Comparison of ENCODE assay signal across 2 cellular contexts in the genomic region with DNA sequence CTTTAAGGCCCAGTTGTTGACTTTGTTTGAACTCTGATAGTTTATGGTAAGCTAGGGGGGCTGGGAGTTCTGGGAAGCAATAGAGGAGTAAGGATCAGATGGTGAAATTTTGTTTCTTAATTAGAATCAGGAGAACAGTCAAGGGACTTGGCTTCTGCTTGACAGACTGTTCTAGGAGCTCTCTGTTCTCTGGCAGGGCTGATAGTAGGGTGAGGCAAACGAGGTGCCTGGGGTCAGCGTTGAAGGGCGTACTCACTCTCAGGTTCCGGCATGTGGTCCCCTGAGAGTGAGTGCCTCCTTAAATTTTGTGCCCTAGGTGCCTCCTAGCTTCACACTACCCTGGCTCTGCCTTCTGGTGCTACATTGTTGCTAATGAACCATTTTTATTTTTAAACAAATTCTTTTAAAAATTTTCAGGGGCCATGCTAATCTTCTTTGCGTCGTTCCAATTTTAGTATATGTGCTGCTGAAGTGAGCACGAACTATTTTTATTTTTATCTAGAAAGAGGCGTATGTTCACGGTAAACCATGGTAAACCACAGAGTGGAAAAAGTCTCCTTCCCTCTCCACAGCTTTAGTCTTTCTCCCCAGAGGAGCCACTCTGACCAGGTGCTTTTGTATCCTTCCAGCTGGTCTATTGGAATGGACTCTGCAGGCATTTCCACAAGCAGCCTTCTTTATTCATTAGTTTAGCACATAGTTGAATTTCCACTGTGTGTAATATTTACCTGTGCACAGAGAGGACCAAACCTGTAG.
TF ChIP-seq lines count a peak whose summit lies in the region.

No MANE protein-coding gene starts in this region.

TF ChIP-seq in K562, 482 proteins besides CTCF, POLR2A, EP300 and RAD21 (continues in another document):
- no peak for TF ChIP-seq ASH1L (IDR thresholded peaks at IDR 0.05; ENCODE audit: borderline replicate concordance, low read depth, partially characterized antibody)
- no peak for TF ChIP-seq RB1 (IDR thresholded peaks at IDR 0.05; ENCODE audit: low read depth)
- TF ChIP-seq KLF16 (IDR thresholded peaks at IDR 0.05) = no peak
- TF ChIP-seq, protein P1, sequence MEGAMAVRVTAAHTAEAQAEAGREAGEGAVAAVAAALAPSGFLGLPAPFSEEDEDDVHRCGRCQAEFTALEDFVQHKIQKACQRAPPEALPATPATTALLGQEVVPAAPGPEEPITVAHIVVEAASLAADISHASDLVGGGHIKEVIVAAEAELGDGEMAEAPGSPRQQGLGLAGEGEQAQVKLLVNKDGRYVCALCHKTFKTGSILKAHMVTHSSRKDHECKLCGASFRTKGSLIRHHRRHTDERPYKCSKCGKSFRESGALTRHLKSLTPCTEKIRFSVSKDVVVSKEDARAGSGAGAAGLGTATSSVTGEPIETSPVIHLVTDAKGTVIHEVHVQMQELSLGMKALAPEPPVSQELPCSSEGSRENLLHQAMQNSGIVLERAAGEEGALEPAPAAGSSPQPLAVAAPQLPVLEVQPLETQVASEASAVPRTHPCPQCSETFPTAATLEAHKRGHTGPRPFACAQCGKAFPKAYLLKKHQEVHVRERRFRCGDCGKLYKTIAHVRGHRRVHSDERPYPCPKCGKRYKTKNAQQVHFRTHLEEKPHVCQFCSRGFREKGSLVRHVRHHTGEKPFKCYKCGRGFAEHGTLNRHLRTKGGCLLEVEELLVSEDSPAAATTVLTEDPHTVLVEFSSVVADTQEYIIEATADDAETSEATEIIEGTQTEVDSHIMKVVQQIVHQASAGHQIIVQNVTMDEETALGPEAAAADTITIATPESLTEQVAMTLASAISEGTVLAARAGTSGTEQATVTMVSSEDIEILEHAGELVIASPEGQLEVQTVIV (CRISPR knock-in tag; IDR thresholded peaks at IDR 0.05; ENCODE audit: borderline replicate concordance) = no peak
- TF ChIP-seq CHD4 (IDR thresholded peaks at IDR 0.05; ENCODE audit: insufficient read depth, insufficient replicate concordance, low read depth, low read length, poor library complexity, severe bottlenecking) = no peak
- TF ChIP-seq, protein P2, sequence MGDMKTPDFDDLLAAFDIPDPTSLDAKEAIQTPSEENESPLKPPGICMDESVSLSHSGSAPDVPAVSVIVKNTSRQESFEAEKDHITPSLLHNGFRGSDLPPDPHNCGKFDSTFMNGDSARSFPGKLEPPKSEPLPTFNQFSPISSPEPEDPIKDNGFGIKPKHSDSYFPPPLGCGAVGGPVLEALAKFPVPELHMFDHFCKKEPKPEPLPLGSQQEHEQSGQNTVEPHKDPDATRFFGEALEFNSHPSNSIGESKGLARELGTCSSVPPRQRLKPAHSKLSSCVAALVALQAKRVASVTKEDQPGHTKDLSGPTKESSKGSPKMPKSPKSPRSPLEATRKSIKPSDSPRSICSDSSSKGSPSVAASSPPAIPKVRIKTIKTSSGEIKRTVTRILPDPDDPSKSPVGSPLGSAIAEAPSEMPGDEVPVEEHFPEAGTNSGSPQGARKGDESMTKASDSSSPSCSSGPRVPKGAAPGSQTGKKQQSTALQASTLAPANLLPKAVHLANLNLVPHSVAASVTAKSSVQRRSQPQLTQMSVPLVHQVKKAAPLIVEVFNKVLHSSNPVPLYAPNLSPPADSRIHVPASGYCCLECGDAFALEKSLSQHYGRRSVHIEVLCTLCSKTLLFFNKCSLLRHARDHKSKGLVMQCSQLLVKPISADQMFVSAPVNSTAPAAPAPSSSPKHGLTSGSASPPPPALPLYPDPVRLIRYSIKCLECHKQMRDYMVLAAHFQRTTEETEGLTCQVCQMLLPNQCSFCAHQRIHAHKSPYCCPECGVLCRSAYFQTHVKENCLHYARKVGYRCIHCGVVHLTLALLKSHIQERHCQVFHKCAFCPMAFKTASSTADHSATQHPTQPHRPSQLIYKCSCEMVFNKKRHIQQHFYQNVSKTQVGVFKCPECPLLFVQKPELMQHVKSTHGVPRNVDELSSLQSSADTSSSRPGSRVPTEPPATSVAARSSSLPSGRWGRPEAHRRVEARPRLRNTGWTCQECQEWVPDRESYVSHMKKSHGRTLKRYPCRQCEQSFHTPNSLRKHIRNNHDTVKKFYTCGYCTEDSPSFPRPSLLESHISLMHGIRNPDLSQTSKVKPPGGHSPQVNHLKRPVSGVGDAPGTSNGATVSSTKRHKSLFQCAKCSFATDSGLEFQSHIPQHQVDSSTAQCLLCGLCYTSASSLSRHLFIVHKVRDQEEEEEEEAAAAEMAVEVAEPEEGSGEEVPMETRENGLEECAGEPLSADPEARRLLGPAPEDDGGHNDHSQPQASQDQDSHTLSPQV (IDR thresholded peaks at IDR 0.05) = no peak
- TF ChIP-seq MCM2 (IDR thresholded peaks at IDR 0.05; ENCODE audit: low read depth) = no peak
- no peak for TF ChIP-seq POLR3G (IDR thresholded peaks at IDR 0.05; ENCODE audit: extremely low read depth, insufficient read length, insufficient replicate concordance)
- TF ChIP-seq PRPF4 (IDR thresholded peaks at IDR 0.05; ENCODE audit: insufficient read depth, low read depth, low read length, poor library complexity, severe bottlenecking) = no peak
- TF ChIP-seq, protein P3, sequence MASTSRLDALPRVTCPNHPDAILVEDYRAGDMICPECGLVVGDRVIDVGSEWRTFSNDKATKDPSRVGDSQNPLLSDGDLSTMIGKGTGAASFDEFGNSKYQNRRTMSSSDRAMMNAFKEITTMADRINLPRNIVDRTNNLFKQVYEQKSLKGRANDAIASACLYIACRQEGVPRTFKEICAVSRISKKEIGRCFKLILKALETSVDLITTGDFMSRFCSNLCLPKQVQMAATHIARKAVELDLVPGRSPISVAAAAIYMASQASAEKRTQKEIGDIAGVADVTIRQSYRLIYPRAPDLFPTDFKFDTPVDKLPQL (IDR thresholded peaks at IDR 0.05; ENCODE audit: extremely low read depth, insufficient read length) = no peak

TF ChIP-seq in SK-N-SH treated with all-trans-retinoic acid at 6 μM for 48 hours, 23 proteins besides CTCF, POLR2A, EP300 and RAD21:
- TF ChIP-seq PPARA (CRISPR knock-in tag; IDR thresholded peaks at IDR 0.05; ENCODE audit: borderline replicate concordance) (no peak), ZFP30 (CRISPR knock-in tag; IDR thresholded peaks at IDR 0.05) (no peak), ZNF8 (CRISPR knock-in tag; IDR thresholded peaks at IDR 0.05) (no peak), ARNTL (CRISPR knock-in tag; IDR thresholded peaks at IDR 0.05; ENCODE audit: borderline replicate concordance, low read depth) (no peak), ESRRG (CRISPR knock-in tag; IDR thresholded peaks at IDR 0.05) (no peak), SNAI2 (CRISPR knock-in tag; IDR thresholded peaks at IDR 0.05) (no peak), RARB (CRISPR knock-in tag; IDR thresholded peaks at IDR 0.05) (no peak), ZNF70 (CRISPR knock-in tag; IDR thresholded peaks at IDR 0.05) (no peak), OSR1 (CRISPR knock-in tag; IDR thresholded peaks at IDR 0.05) (no peak)
- TF ChIP-seq, protein P4, sequence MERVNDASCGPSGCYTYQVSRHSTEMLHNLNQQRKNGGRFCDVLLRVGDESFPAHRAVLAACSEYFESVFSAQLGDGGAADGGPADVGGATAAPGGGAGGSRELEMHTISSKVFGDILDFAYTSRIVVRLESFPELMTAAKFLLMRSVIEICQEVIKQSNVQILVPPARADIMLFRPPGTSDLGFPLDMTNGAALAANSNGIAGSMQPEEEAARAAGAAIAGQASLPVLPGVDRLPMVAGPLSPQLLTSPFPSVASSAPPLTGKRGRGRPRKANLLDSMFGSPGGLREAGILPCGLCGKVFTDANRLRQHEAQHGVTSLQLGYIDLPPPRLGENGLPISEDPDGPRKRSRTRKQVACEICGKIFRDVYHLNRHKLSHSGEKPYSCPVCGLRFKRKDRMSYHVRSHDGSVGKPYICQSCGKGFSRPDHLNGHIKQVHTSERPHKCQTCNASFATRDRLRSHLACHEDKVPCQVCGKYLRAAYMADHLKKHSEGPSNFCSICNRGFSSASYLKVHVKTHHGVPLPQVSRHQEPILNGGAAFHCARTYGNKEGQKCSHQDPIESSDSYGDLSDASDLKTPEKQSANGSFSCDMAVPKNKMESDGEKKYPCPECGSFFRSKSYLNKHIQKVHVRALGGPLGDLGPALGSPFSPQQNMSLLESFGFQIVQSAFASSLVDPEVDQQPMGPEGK (CRISPR knock-in tag; IDR thresholded peaks at IDR 0.05; ENCODE audit: borderline replicate concordance) = no peak
- TF ChIP-seq, protein P5, sequence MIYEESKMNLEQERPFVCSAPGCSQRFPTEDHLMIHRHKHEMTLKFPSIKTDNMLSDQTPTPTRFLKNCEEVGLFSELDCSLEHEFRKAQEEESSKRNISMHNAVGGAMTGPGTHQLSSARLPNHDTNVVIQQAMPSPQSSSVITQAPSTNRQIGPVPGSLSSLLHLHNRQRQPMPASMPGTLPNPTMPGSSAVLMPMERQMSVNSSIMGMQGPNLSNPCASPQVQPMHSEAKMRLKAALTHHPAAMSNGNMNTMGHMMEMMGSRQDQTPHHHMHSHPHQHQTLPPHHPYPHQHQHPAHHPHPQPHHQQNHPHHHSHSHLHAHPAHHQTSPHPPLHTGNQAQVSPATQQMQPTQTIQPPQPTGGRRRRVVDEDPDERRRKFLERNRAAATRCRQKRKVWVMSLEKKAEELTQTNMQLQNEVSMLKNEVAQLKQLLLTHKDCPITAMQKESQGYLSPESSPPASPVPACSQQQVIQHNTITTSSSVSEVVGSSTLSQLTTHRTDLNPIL (CRISPR knock-in tag; IDR thresholded peaks at IDR 0.05; ENCODE audit: low read depth) = no peak
